In genomic region chr5:75044406-75044805, GRCh38 we compare ENCODE assay signal across 1 cellular context.
TF ChIP-seq lines count a peak whose summit lies in the region.

No MANE protein-coding gene starts in this region.

TF ChIP-seq in HepG2, 621 proteins besides CTCF, POLR2A, EP300 and RAD21:
- TF ChIP-seq FOXA1 (IDR thresholded peaks at IDR 0.05) (no peak), FOXA1 (CRISPR knock-in tag; IDR thresholded peaks at IDR 0.05) (peak; percentile 64), ZNF18 (CRISPR knock-in tag; IDR thresholded peaks at IDR 0.05; ENCODE audit: insufficient replicate concordance) (no peak), ZNF441 (CRISPR knock-in tag; IDR thresholded peaks at IDR 0.05; ENCODE audit: borderline replicate concordance) (no peak), ZBTB4 (CRISPR knock-in tag; IDR thresholded peaks at IDR 0.05; ENCODE audit: borderline replicate concordance) (no peak), GATAD2A (CRISPR knock-in tag; IDR thresholded peaks at IDR 0.05) (0 out of 2 replicates have a peak, but pooled peaks have one; percentile 13), HMGXB4 (CRISPR knock-in tag; IDR thresholded peaks at IDR 0.05; ENCODE audit: borderline replicate concordance in 1 of 2, low read depth in 1 of 2) (no peak), E2F1 (CRISPR knock-in tag; IDR thresholded peaks at IDR 0.05) (no peak), KLF9 (CRISPR knock-in tag; IDR thresholded peaks at IDR 0.05; ENCODE audit: low read depth) (no peak), FOSL2 (CRISPR knock-in tag; IDR thresholded peaks at IDR 0.05) (0 out of 2 replicates have a peak, but pooled peaks have one; percentile 4), FOXA3 (CRISPR knock-in tag; IDR thresholded peaks at IDR 0.05) (peak; percentile 63)
